In the genomic region with DNA sequence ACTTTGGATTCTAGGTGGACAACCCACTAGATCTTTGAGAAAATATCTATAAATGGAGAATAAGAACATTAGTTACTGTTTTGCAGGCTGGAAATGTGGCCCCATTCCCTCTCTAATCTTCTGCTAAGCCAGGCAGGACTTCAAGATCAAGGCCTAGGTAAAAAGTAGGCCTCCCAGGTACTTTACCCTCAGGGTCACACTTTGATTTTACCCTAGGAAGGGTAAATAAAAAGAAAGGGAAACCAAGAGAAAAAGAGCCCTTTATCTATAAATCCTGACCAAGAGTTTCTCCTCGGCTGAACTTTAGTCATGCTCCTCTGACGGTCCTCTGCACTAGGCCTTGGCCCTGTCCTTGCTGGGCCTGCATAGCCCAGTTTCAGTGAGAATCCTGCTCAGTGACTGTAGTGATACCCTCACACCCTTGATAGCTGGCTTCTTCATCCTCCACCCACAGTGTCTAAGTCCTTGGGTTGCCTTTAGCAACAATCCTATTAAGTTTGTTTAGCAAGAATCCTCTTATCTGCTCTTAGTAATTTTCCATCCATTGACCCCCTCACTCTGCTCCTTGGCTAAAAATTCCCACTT, we compare ENCODE assay signal across 25 cellular contexts. TPM values are rescaled to one million over a fixed set of nuclear protein-coding genes. Genes with fewer than 3 reads are reported as not detected.
DNase-seq lines count a peak whose midpoint lies in the region; ATAC-seq and TF ChIP-seq lines count a peak whose summit lies in the region.
"Had no signal": no experiment of that assay in that cellular context is flagged by ENCODE, and none has a peak within 500 bp of the region (broad histone marks: within the 10 kb centered on the region; RNA-seq: fewer than 3 reads in every experiment).

No MANE protein-coding gene starts in this region.

- no peaks in the 10 kb centered on the region for H3K9me3 Mint-ChIP-seq in activated CD8-positive, alpha-beta memory T cell treated with anti-CD3 and anti-CD28 coated beads, Interleukin-2, amount 10 ng/mL, durations not matched to agents 7 days and 5 days (ENCODE audit: low read depth)
- no peaks in the 10 kb centered on the region for H3K9me3 Mint-ChIP-seq in endothelial cell (ENCODE audit: unreplicated experiment)
- no peaks in the 10 kb centered on the region for H3K9me3 Mint-ChIP-seq in progenitor cell of endocrine pancreas (ENCODE audit: low read depth)
- H3K9me3 Mint-ChIP-seq in natural killer cell: no peaks in the 10 kb centered on the region
- H3K9me3 Mint-ChIP-seq: activated CD4-positive, alpha-beta memory T cell treated with anti-CD3 and anti-CD28 coated beads for 36 hours; activated naive CD4-positive, alpha-beta T cell treated with anti-CD3 and anti-CD28 coated beads for 36 hours; CD4-positive, alpha-beta memory T cell; immature natural killer cell; stimulated activated effector memory CD8-positive, alpha-beta T cell treated with anti-CD3 and anti-CD28 coated beads, Interleukin-12 subunit alpha, Interleukin-12 subunit beta, amount 100 ng/mL, for 72 hours had no signal

- TF ChIP-seq CTCF in endothelial cell (IDR thresholded peaks at IDR 0.05; ENCODE audit: unreplicated experiment) (no peak), progenitor cell of endocrine pancreas (IDR thresholded peaks at IDR 0.05; ENCODE audit: unreplicated experiment) (no peak), natural killer cell (IDR thresholded peaks at IDR 0.05) (no peak)

- no peak overlapping the region for H3K4me3 Mint-ChIP-seq in activated CD8-positive, alpha-beta memory T cell treated with anti-CD3 and anti-CD28 coated beads, Interleukin-2, amount 10 ng/mL, durations not matched to agents 7 days and 5 days
- no peak overlapping the region for H3K4me3 Mint-ChIP-seq in endothelial cell (ENCODE audit: unreplicated experiment)
- H3K4me3 Mint-ChIP-seq in progenitor cell of endocrine pancreas (ENCODE audit: low read depth): no peak overlapping the region
- H3K4me3 Mint-ChIP-seq in natural killer cell: no peak overlapping the region
- H3K4me3 Mint-ChIP-seq: activated CD4-positive, alpha-beta memory T cell treated with anti-CD3 and anti-CD28 coated beads for 36 hours; activated naive CD4-positive, alpha-beta T cell treated with anti-CD3 and anti-CD28 coated beads for 36 hours; CD4-positive, alpha-beta memory T cell; immature natural killer cell; stimulated activated effector memory CD8-positive, alpha-beta T cell treated with anti-CD3 and anti-CD28 coated beads, Interleukin-12 subunit alpha, Interleukin-12 subunit beta, amount 100 ng/mL, for 72 hours had no signal

- H3K27me3 Mint-ChIP-seq in activated CD8-positive, alpha-beta memory T cell treated with anti-CD3 and anti-CD28 coated beads, Interleukin-2, amount 10 ng/mL, durations not matched to agents 7 days and 5 days: no peaks in the 10 kb centered on the region
- H3K27me3 Mint-ChIP-seq in endothelial cell (ENCODE audit: unreplicated experiment) (peaks cover 6% of the 10 kb centered on the region), progenitor cell of endocrine pancreas (no peaks in the 10 kb centered on the region), natural killer cell (ENCODE audit: low read depth in 2 of 2) (no peaks in the 10 kb centered on the region)
- H3K27me3 Mint-ChIP-seq: activated CD4-positive, alpha-beta memory T cell treated with anti-CD3 and anti-CD28 coated beads for 36 hours had no signal

- H3K36me3 Mint-ChIP-seq in activated CD8-positive, alpha-beta memory T cell treated with anti-CD3 and anti-CD28 coated beads, Interleukin-2, amount 10 ng/mL, durations not matched to agents 7 days and 5 days: no peaks in the 10 kb centered on the region
- H3K36me3 Mint-ChIP-seq in endothelial cell (ENCODE audit: low read depth, unreplicated experiment) (no peaks in the 10 kb centered on the region), progenitor cell of endocrine pancreas (ENCODE audit: insufficient read depth) (no peaks in the 10 kb centered on the region), natural killer cell (no peaks in the 10 kb centered on the region)
- H3K36me3 Mint-ChIP-seq: activated CD4-positive, alpha-beta memory T cell treated with anti-CD3 and anti-CD28 coated beads for 36 hours; CD4-positive, alpha-beta memory T cell; immature natural killer cell; stimulated activated effector memory CD8-positive, alpha-beta T cell treated with anti-CD3 and anti-CD28 coated beads, Interleukin-12 subunit alpha, Interleukin-12 subunit beta, amount 100 ng/mL, for 72 hours had no signal

- CTCF ChIA-PET in activated CD8-positive, alpha-beta memory T cell treated with anti-CD3 and anti-CD28 coated beads, Interleukin-2, amount 10 ng/mL, durations not matched to agents 7 days and 5 days (lab: Charles Lee): no interaction called here

- H3K27ac Mint-ChIP-seq in activated CD8-positive, alpha-beta memory T cell treated with anti-CD3 and anti-CD28 coated beads, Interleukin-2, amount 10 ng/mL, durations not matched to agents 7 days and 5 days: no peak overlapping the region
- H3K27ac Mint-ChIP-seq in endothelial cell (ENCODE audit: unreplicated experiment) (peak overlapping the region; percentile 22), progenitor cell of endocrine pancreas (peak overlapping the region; percentile 42), natural killer cell (no peak overlapping the region)
- H3K27ac Mint-ChIP-seq: activated CD4-positive, alpha-beta memory T cell treated with anti-CD3 and anti-CD28 coated beads for 36 hours; activated naive CD4-positive, alpha-beta T cell treated with anti-CD3 and anti-CD28 coated beads for 36 hours; CD4-positive, alpha-beta memory T cell; immature natural killer cell; stimulated activated effector memory CD8-positive, alpha-beta T cell treated with anti-CD3 and anti-CD28 coated beads, Interleukin-12 subunit alpha, Interleukin-12 subunit beta, amount 100 ng/mL, for 72 hours had no signal

- intact Hi-C loops in natural killer cell (cut with micrococcal nuclease): loop anchor here (5.0 kb wide), 1 partner anchor 558 kb away; no protein-coding TSS in a partner anchor

- no peak for ATAC-seq in activated CD8-positive, alpha-beta memory T cell treated with anti-CD3 and anti-CD28 coated beads, Interleukin-2, amount 10 ng/mL, durations not matched to agents 7 days and 5 days
- no peak for ATAC-seq in natural killer cell
- ATAC-seq: activated CD4-positive, CD25-positive, alpha-beta regulatory T cell treated with anti-CD3 and anti-CD28 coated beads, Interleukin-2, amount 50 U/mL, for 24 hours; left colon; psoas muscle; stimulated activated effector memory CD8-positive, alpha-beta T cell treated with anti-CD3 and anti-CD28 coated beads, Interleukin-12 subunit alpha, Interleukin-12 subunit beta, amount 100 ng/mL, for 72 hours had no signal

- H3K4me1 Mint-ChIP-seq in activated CD8-positive, alpha-beta memory T cell treated with anti-CD3 and anti-CD28 coated beads, Interleukin-2, amount 10 ng/mL, durations not matched to agents 7 days and 5 days: peaks cover 2% of the 10 kb centered on the region
- no peaks in the 10 kb centered on the region for H3K4me1 Mint-ChIP-seq in endothelial cell (ENCODE audit: unreplicated experiment)
- H3K4me1 Mint-ChIP-seq in progenitor cell of endocrine pancreas (ENCODE audit: low read depth): peaks cover 1% of the 10 kb centered on the region
- H3K4me1 Mint-ChIP-seq in natural killer cell: no peaks in the 10 kb centered on the region
- H3K4me1 Mint-ChIP-seq: immature natural killer cell; stimulated activated effector memory CD8-positive, alpha-beta T cell treated with anti-CD3 and anti-CD28 coated beads, Interleukin-12 subunit alpha, Interleukin-12 subunit beta, amount 100 ng/mL, for 72 hours had no signal

- DNase-seq in activated CD8-positive, alpha-beta memory T cell treated with anti-CD3 and anti-CD28 coated beads for 24 hours: peak; percentile 35
- DNase-seq in activated CD8-positive, alpha-beta memory T cell treated with anti-CD3 and anti-CD28 coated beads, Interleukin-2, amount 10 ng/mL, durations not matched to agents 7 days and 5 days: no peak
- DNase-seq in NCI-H2227 (lab: John Stamatoyannopoulos, UW; ENCODE audit: unreplicated experiment) (peak; percentile 63), endothelial cell (ENCODE audit: low spot score) (no peak), progenitor cell of endocrine pancreas (ENCODE audit: low spot score, unreplicated experiment) (no peak), NCI-H128 (lab: John Stamatoyannopoulos, UW; ENCODE audit: unreplicated experiment) (no peak), natural killer cell (no peak), CD1c-positive myeloid dendritic cell (ENCODE audit: extremely low spot score) (no peak)
- DNase-seq: activated CD4-positive, alpha-beta memory T cell treated with anti-CD3 and anti-CD28 coated beads for 36 hours; activated CD8-positive, alpha-beta memory T cell treated with anti-CD3 and anti-CD28 coated beads, Interleukin-2, amount 50 U/mL, for 48 hours; activated naive CD4-positive, alpha-beta T cell treated with anti-CD3 and anti-CD28 coated beads for 36 hours; amniotic stem cell; CD4-positive, alpha-beta memory T cell; immature natural killer cell; KG1; left colon; MG63; NCI-H1105 treated with DMSO at 0.1 percent for 48 hours; NCI-H2029; NCI-H226; NCI-H69; psoas muscle; transverse colon had no signal

RNA-seq across cellular contexts. Expression of a gene that starts 20.4 kb away (rescaled TPM):
- 10 to 100 TPM; 72.0 to 77.2 TPM for total RNA-seq in activated CD8-positive, alpha-beta memory T cell treated with anti-CD3 and anti-CD28 coated beads, Interleukin-2, amount 10 ng/mL, durations not matched to agents 7 days and 5 days
- total RNA-seq in endothelial cell (ENCODE audit: unreplicated experiment) (73.3 TPM), progenitor cell of endocrine pancreas (25.5 and 26.7 TPM in 2 replicates), natural killer cell (100 to 1,000 TPM; 101 to 118 (median 115) TPM)

Comparison
In these comparisons a context has a peak if more than half of its experiments do, and no peak if none do; other contexts are left out.
1. DNase-seq: peak in activated CD8-positive, alpha-beta memory T cell treated with anti-CD3 and anti-CD28 coated beads for 24 hours (single experiment) and NCI-H2227 (single experiment); none in activated CD8-positive, alpha-beta memory T cell treated with anti-CD3 and anti-CD28 coated beads, Interleukin-2, amount 10 ng/mL, durations not matched to agents 7 days and 5 days (single experiment), endothelial cell (single experiment), progenitor cell of endocrine pancreas (single experiment), NCI-H128 (single experiment), natural killer cell (single experiment) and CD1c-positive myeloid dendritic cell (single experiment).
2. H3K27ac Mint-ChIP-seq: peak in endothelial cell (single experiment) and progenitor cell of endocrine pancreas (single experiment); none in activated CD8-positive, alpha-beta memory T cell treated with anti-CD3 and anti-CD28 coated beads, Interleukin-2, amount 10 ng/mL, durations not matched to agents 7 days and 5 days (single experiment) and natural killer cell (0 of 2).